Comparison of ENCODE assay signal across 1 cellular context in the genomic region with DNA sequence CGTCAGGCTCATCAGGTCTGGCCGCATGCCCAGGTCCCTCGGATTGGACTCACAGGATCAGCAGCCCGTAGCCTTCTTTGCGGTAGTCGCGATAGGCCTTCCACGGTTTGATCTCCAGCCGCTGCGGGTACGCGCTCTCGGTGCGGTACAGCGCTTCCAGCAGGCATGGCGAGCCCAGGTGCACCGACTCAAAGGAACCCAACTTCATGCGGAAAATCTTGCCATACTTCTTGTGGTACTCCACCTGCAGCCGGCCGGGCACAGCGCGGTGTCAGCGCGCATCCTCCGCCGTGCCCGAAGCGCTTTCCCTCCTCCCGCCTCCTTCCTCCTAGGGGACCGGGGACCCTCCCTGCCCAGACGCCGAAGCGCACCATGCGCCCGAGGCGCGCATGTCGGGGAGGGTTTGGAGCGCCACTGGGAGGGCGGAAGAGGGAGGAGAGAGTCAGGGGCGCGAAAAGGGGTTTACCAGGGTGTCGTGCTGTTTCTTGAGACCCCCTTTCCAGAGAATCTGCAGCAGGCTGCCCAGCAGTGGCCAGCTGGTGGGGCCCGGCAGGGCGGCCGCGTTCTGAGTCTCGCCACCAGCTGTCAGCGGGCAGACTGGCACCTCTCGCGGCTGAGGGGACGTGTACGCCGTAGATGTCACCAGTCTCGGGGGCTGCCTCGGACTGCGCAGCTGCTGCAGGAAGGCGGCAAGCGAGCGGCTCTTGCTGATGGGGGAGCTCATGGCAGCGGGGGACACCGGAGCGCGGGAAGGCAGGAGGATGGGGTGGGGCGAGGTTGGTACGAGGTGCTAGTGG.
TF ChIP-seq lines count a peak whose summit lies in the region.

No MANE protein-coding gene starts in this region.

TF ChIP-seq in GM12878, 131 proteins besides CTCF, POLR2A, EP300 and RAD21 (continued from another document):
- TF ChIP-seq, protein P1, sequence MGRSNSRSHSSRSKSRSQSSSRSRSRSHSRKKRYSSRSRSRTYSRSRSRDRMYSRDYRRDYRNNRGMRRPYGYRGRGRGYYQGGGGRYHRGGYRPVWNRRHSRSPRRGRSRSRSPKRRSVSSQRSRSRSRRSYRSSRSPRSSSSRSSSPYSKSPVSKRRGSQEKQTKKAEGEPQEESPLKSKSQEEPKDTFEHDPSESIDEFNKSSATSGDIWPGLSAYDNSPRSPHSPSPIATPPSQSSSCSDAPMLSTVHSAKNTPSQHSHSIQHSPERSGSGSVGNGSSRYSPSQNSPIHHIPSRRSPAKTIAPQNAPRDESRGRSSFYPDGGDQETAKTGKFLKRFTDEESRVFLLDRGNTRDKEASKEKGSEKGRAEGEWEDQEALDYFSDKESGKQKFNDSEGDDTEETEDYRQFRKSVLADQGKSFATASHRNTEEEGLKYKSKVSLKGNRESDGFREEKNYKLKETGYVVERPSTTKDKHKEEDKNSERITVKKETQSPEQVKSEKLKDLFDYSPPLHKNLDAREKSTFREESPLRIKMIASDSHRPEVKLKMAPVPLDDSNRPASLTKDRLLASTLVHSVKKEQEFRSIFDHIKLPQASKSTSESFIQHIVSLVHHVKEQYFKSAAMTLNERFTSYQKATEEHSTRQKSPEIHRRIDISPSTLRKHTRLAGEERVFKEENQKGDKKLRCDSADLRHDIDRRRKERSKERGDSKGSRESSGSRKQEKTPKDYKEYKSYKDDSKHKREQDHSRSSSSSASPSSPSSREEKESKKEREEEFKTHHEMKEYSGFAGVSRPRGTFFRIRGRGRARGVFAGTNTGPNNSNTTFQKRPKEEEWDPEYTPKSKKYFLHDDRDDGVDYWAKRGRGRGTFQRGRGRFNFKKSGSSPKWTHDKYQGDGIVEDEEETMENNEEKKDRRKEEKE (IDR thresholded peaks at IDR 0.05) = no peak
TF ChIP-seq in GM12878: peak in this region for 1.
